Comparison of ENCODE assay signal across 29 cellular contexts in genomic region chr2:1830936-1831616, GRCh38.
DNase-seq lines count a peak whose midpoint lies in the region; ATAC-seq and TF ChIP-seq lines count a peak whose summit lies in the region.
"Had no signal": no experiment of that assay in that cellular context is flagged by ENCODE, and none has a peak within 500 bp of the region (broad histone marks: within the 10 kb centered on the region; RNA-seq: fewer than 3 reads in every experiment).

No MANE protein-coding gene starts in this region.

- H3K27me3 ChIP-seq in CD4-positive, CD25-positive, alpha-beta regulatory T cell (ENCODE audit: control insufficient read depth, insufficient read depth, low read length): no peaks in the 10 kb centered on the region
- H3K27me3 ChIP-seq in adipocyte (replicated peaks; ENCODE audit: control insufficient read depth, insufficient read depth, low read length): peaks cover 16% of the 10 kb centered on the region
- H3K27me3 ChIP-seq in smooth muscle cell (ENCODE audit: low read depth): no peaks in the 10 kb centered on the region
- H3K27me3 ChIP-seq: vagina had no signal

- H3K27ac ChIP-seq in CD4-positive, CD25-positive, alpha-beta regulatory T cell (ENCODE audit: insufficient read depth, low read length, poor library complexity, severe bottlenecking): no peak overlapping the region
- peak overlapping the region; percentile 64 for H3K27ac ChIP-seq in smooth muscle cell (ENCODE audit: low read depth)
- H3K27ac ChIP-seq: HL-60, suprapubic skin, vagina had no signal

- H3K4me1 ChIP-seq in CD4-positive, CD25-positive, alpha-beta regulatory T cell (ENCODE audit: control insufficient read depth, insufficient read depth, low read length, poor library complexity, severe bottlenecking): no peaks in the 10 kb centered on the region
- peaks cover 8% of the 10 kb centered on the region for H3K4me1 ChIP-seq in adipocyte (ENCODE audit: control insufficient read depth, insufficient read depth, low read length)
- peaks cover 13% of the 10 kb centered on the region for H3K4me1 ChIP-seq in smooth muscle cell (ENCODE audit: low read depth)
- H3K4me1 ChIP-seq: vagina had no signal

- ATAC-seq in CD4-positive, CD25-positive, alpha-beta regulatory T cell (ENCODE audit: low read depth in 2 of 2): no peak
- ATAC-seq in GM19455 (IDR thresholded peaks at IDR 0.05; ENCODE audit: unreplicated experiment) (no peak), HG02852 (IDR thresholded peaks at IDR 0.05; ENCODE audit: unreplicated experiment) (no peak)
- no peak for ATAC-seq in stimulated activated memory B cell treated with anti-CD40 and anti-IgM and Interleukin-4, amounts not matched to agents 10 μg/mL and 1 μg/mL and 100 μg/mL, for 72 hours
- ATAC-seq: GM12878, HepG2 had no signal

- no peaks in the 10 kb centered on the region for H4K20me1 ChIP-seq in smooth muscle cell (ENCODE audit: low read depth)

- no peak overlapping the region for H2AFZ ChIP-seq in smooth muscle cell (ENCODE audit: low read depth)

- no peak overlapping the region for H3K4me3 ChIP-seq in CD4-positive, CD25-positive, alpha-beta regulatory T cell (ENCODE audit: low read depth, low read length)
- no peak overlapping the region for H3K4me3 ChIP-seq in adipocyte (ENCODE audit: low read length)
- H3K4me3 ChIP-seq in fibroblast of villous mesenchyme (ENCODE audit: low read depth, low read length): no peak overlapping the region
- H3K4me3 ChIP-seq in smooth muscle cell: no peak overlapping the region
- H3K4me3 ChIP-seq: GM12878, suprapubic skin, vagina had no signal

- no peaks in the 10 kb centered on the region for H3K36me3 ChIP-seq in CD4-positive, CD25-positive, alpha-beta regulatory T cell (ENCODE audit: control insufficient read depth, insufficient read depth, low read length)
- H3K36me3 ChIP-seq in adipocyte (ENCODE audit: control insufficient read depth, insufficient read depth, low read length, severe bottlenecking): no peaks in the 10 kb centered on the region
- no peaks in the 10 kb centered on the region for H3K36me3 ChIP-seq in smooth muscle cell (ENCODE audit: low read depth)
- H3K36me3 ChIP-seq: suprapubic skin, vagina had no signal

- H3K4me3 Mint-ChIP-seq in CD4-positive, CD25-positive, alpha-beta regulatory T cell: no peak overlapping the region
- H3K4me3 Mint-ChIP-seq in stimulated activated memory B cell treated with anti-CD40 and anti-IgM and Interleukin-4, amounts not matched to agents 10 μg/mL and 1 μg/mL and 100 μg/mL, for 72 hours: no peak overlapping the region
- H3K4me3 Mint-ChIP-seq: activated naive CD4-positive, alpha-beta T cell treated with anti-CD3 and anti-CD28 coated beads for 36 hours; CD8-positive, alpha-beta memory T cell; central memory CD8-positive, alpha-beta T cell; H9; memory B cell; stimulated activated effector memory CD8-positive, alpha-beta T cell treated with anti-CD3 and anti-CD28 coated beads, Interleukin-12 subunit alpha, Interleukin-12 subunit beta, amount 100 ng/mL, for 72 hours had no signal

- H3K4me2 ChIP-seq in smooth muscle cell: peak overlapping the region; percentile 65

- 51% methylated on average over 13 of the region's 13 CpGs for WGBS in smooth muscle cell (ENCODE audit: low lambda C conversion rate)

- no peaks in the 10 kb centered on the region for H3K79me2 ChIP-seq in smooth muscle cell (ENCODE audit: low read depth)

- DNase-seq in CD4-positive, CD25-positive, alpha-beta regulatory T cell: no peak
- peak; percentile 57 for DNase-seq in adipocyte (ENCODE audit: low read depth)
- peak; percentile 10 for DNase-seq in fibroblast of villous mesenchyme (ENCODE audit: low read depth)
- no peak for DNase-seq in smooth muscle cell (lab: John Stamatoyannopoulos, UW; ENCODE audit: unreplicated experiment)
- DNase-seq in activated naive CD4-positive, alpha-beta T cell (lab: John Stamatoyannopoulos, UW): no peak
- DNase-seq: activated CD4-positive, CD25-positive, alpha-beta regulatory T cell treated with anti-CD3 and anti-CD28 coated beads, Interleukin-2, amount 50 U/mL, for 72 hours; activated naive CD4-positive, alpha-beta T cell treated with anti-CD3 and anti-CD28 coated beads for 36 hours; activated T-cell treated with anti-CD3 and anti-CD28 coated beads, Interleukin-2, amount 50 U/mL, for 48 hours; DMS53; H9; head of caudate nucleus; left cardiac atrium; NCI-H1092; NCI-H1930; NCI-H69; nucleus accumbens; T-helper 1 cell had no signal

- peak overlapping the region in 2 of 3 donors; percentile 55 to 70 for H3K27ac Mint-ChIP-seq in CD4-positive, CD25-positive, alpha-beta regulatory T cell
- no peak overlapping the region for H3K27ac Mint-ChIP-seq in stimulated activated memory B cell treated with anti-CD40 and anti-IgM and Interleukin-4, amounts not matched to agents 10 μg/mL and 1 μg/mL and 100 μg/mL, for 72 hours
- H3K27ac Mint-ChIP-seq: activated naive CD4-positive, alpha-beta T cell treated with anti-CD3 and anti-CD28 coated beads for 36 hours; memory B cell; stimulated activated effector memory CD8-positive, alpha-beta T cell treated with anti-CD3 and anti-CD28 coated beads, Interleukin-12 subunit alpha, Interleukin-12 subunit beta, amount 100 ng/mL, for 72 hours had no signal

- H3K36me3 Mint-ChIP-seq in CD4-positive, CD25-positive, alpha-beta regulatory T cell: no peaks in the 10 kb centered on the region
- no peaks in the 10 kb centered on the region for H3K36me3 Mint-ChIP-seq in stimulated activated memory B cell treated with anti-CD40 and anti-IgM and Interleukin-4, amounts not matched to agents 10 μg/mL and 1 μg/mL and 100 μg/mL, for 72 hours
- H3K36me3 Mint-ChIP-seq: CD8-positive, alpha-beta memory T cell; memory B cell; stimulated activated effector memory CD8-positive, alpha-beta T cell treated with anti-CD3 and anti-CD28 coated beads, Interleukin-12 subunit alpha, Interleukin-12 subunit beta, amount 100 ng/mL, for 72 hours had no signal

- TF ChIP-seq CTCF in fibroblast of villous mesenchyme (IDR thresholded peaks at IDR 0.05; ENCODE audit: insufficient read depth, low read depth, low read length): no peak
- TF ChIP-seq CTCF in smooth muscle cell (IDR thresholded peaks at IDR 0.05; ENCODE audit: borderline replicate concordance, insufficient read depth, poor library complexity, severe bottlenecking): no peak

- no peaks in the 10 kb centered on the region for H3K4me1 Mint-ChIP-seq in CD4-positive, CD25-positive, alpha-beta regulatory T cell
- no peaks in the 10 kb centered on the region for H3K4me1 Mint-ChIP-seq in stimulated activated memory B cell treated with anti-CD40 and anti-IgM and Interleukin-4, amounts not matched to agents 10 μg/mL and 1 μg/mL and 100 μg/mL, for 72 hours
- H3K4me1 Mint-ChIP-seq: CD8-positive, alpha-beta memory T cell; central memory CD8-positive, alpha-beta T cell; memory B cell; stimulated activated effector memory CD8-positive, alpha-beta T cell treated with anti-CD3 and anti-CD28 coated beads, Interleukin-12 subunit alpha, Interleukin-12 subunit beta, amount 100 ng/mL, for 72 hours had no signal

- H3F3A ChIP-seq in smooth muscle cell (ENCODE audit: low read depth): no peaks in the 10 kb centered on the region

- H3K9me3 Mint-ChIP-seq in CD4-positive, CD25-positive, alpha-beta regulatory T cell: peaks cover 0 to 2% (median 0%) of the 10 kb centered on the region in 7 donors
- no peaks in the 10 kb centered on the region for H3K9me3 Mint-ChIP-seq in stimulated activated memory B cell treated with anti-CD40 and anti-IgM and Interleukin-4, amounts not matched to agents 10 μg/mL and 1 μg/mL and 100 μg/mL, for 72 hours
- H3K9me3 Mint-ChIP-seq: activated naive CD4-positive, alpha-beta T cell treated with anti-CD3 and anti-CD28 coated beads for 36 hours; CD8-positive, alpha-beta memory T cell; central memory CD8-positive, alpha-beta T cell; H9; memory B cell; stimulated activated effector memory CD8-positive, alpha-beta T cell treated with anti-CD3 and anti-CD28 coated beads, Interleukin-12 subunit alpha, Interleukin-12 subunit beta, amount 100 ng/mL, for 72 hours had no signal

- H3K27me3 Mint-ChIP-seq in CD4-positive, CD25-positive, alpha-beta regulatory T cell: no peaks in the 10 kb centered on the region
- peaks cover 36% of the 10 kb centered on the region for H3K27me3 Mint-ChIP-seq in stimulated activated memory B cell treated with anti-CD40 and anti-IgM and Interleukin-4, amounts not matched to agents 10 μg/mL and 1 μg/mL and 100 μg/mL, for 72 hours
- H3K27me3 Mint-ChIP-seq: central memory CD8-positive, alpha-beta T cell had no signal

- H3K9ac ChIP-seq in adipocyte (ENCODE audit: low read length): no peak overlapping the region
- no peak overlapping the region for H3K9ac ChIP-seq in smooth muscle cell (ENCODE audit: low read depth)

- H3K9me3 ChIP-seq in CD4-positive, CD25-positive, alpha-beta regulatory T cell (ENCODE audit: control insufficient read depth in 2 of 2, low read length in 2 of 2): no peaks in the 10 kb centered on the region
- H3K9me3 ChIP-seq in adipocyte (ENCODE audit: control insufficient read depth, low read length) (no peaks in the 10 kb centered on the region), smooth muscle cell (replicated peaks; ENCODE audit: low read depth) (no peaks in the 10 kb centered on the region)
- H3K9me3 ChIP-seq: suprapubic skin, vagina had no signal

Comparison
In these comparisons a context has a peak if more than half of its experiments do, and no peak if none do; other contexts are left out.
1. DNase-seq: peak in adipocyte (single experiment) and fibroblast of villous mesenchyme (single experiment); none in CD4-positive, CD25-positive, alpha-beta regulatory T cell (0 of 3), smooth muscle cell (single experiment) and activated naive CD4-positive, alpha-beta T cell (0 of 4).